1 cellular context compared by ENCODE assay signal in genomic region chr4:47463235-47463956, GRCh38.
TF ChIP-seq lines count a peak whose summit lies in the region.

COMMD8 (minus strand) TSS chr4:47463702; CDS start chr4:47463651, 51 bp downstream.

TF ChIP-seq in WTC11, 78 proteins besides CTCF, POLR2A, EP300 and RAD21 (continued from another document and continues in another):
- TF ChIP-seq KAT7 (CRISPR knock-in tag; IDR thresholded peaks at IDR 0.05; ENCODE audit: borderline replicate concordance) (0 out of 2 replicates have a peak, but pooled peaks have one; percentile 60), JUN (CRISPR knock-in tag; IDR thresholded peaks at IDR 0.05) (no peak), PREB (CRISPR knock-in tag; IDR thresholded peaks at IDR 0.05; ENCODE audit: borderline replicate concordance) (no peak), ATF6 (CRISPR knock-in tag; IDR thresholded peaks at IDR 0.05) (no peak), NFYB (CRISPR knock-in tag; conservative IDR thresholded peaks at IDR 0.05; ENCODE audit: low read depth) (no peak), SOX15 (CRISPR knock-in tag; IDR thresholded peaks at IDR 0.05) (no peak), FOXP1 (CRISPR knock-in tag; IDR thresholded peaks at IDR 0.05; ENCODE audit: borderline replicate concordance) (peak; percentile 87; the same call in 1 of the 2 replicates), E2F5 (CRISPR knock-in tag; IDR thresholded peaks at IDR 0.05) (peak; percentile 85), ZNF512 (CRISPR knock-in tag; IDR thresholded peaks at IDR 0.05; ENCODE audit: borderline replicate concordance) (no peak), MAX (CRISPR knock-in tag; IDR thresholded peaks at IDR 0.05) (peak; percentile 97), USF1 (CRISPR knock-in tag; IDR thresholded peaks at IDR 0.05) (peak; percentile 100), SP1 (CRISPR knock-in tag; conservative IDR thresholded peaks at IDR 0.05) (peak; percentile 85), ZNF121 (CRISPR knock-in tag; IDR thresholded peaks at IDR 0.05) (no peak), ATF1 (CRISPR knock-in tag; IDR thresholded peaks at IDR 0.05) (no peak), ATF2 (CRISPR knock-in tag; IDR thresholded peaks at IDR 0.05; ENCODE audit: borderline replicate concordance, low read depth) (no peak), AR (CRISPR knock-in tag; IDR thresholded peaks at IDR 0.05) (no peak), STAT6 (CRISPR knock-in tag; conservative IDR thresholded peaks at IDR 0.05; ENCODE audit: low read depth) (no peak), GABPB1 (CRISPR knock-in tag; IDR thresholded peaks at IDR 0.05) (no peak), OVOL2 (CRISPR knock-in tag; IDR thresholded peaks at IDR 0.05; ENCODE audit: borderline replicate concordance) (no peak), EMX1 (CRISPR knock-in tag; IDR thresholded peaks at IDR 0.05) (no peak), ZNF281 (CRISPR knock-in tag; IDR thresholded peaks at IDR 0.05) (peak; percentile 51; the same call in 1 of the 2 replicates), ZBTB21 (CRISPR knock-in tag; IDR thresholded peaks at IDR 0.05; ENCODE audit: borderline replicate concordance) (0 out of 2 replicates have a peak, but pooled peaks have one; percentile 15), MXD4 (CRISPR knock-in tag; IDR thresholded peaks at IDR 0.05; ENCODE audit: borderline replicate concordance) (no peak), TEAD1 (CRISPR knock-in tag; IDR thresholded peaks at IDR 0.05) (peak; percentile 83), GRHL2 (CRISPR knock-in tag; IDR thresholded peaks at IDR 0.05; ENCODE audit: insufficient replicate concordance, severe bottlenecking) (no peak), TP53 (CRISPR knock-in tag; IDR thresholded peaks at IDR 0.05) (no peak; the same call in 1 of the 2 replicates), ZNF532 (CRISPR knock-in tag; IDR thresholded peaks at IDR 0.05; ENCODE audit: borderline replicate concordance) (no peak), ZNF423 (CRISPR knock-in tag; IDR thresholded peaks at IDR 0.05) (peak; percentile 10; the same call in 1 of the 2 replicates)
